In genomic region chrX:97787849-97788248, GRCh38 we compare ENCODE assay signal across 30 cellular contexts.
DNase-seq lines count a peak whose midpoint lies in the region; ATAC-seq and TF ChIP-seq lines count a peak whose summit lies in the region.
"Had no signal": no experiment of that assay in that cellular context is flagged by ENCODE, and none has a peak within 500 bp of the region (broad histone marks: within the 10 kb centered on the region; RNA-seq: fewer than 3 reads in every experiment).

No MANE protein-coding gene starts in this region.

- H3K9me2 ChIP-seq in hepatocyte (replicated peaks; ENCODE audit: insufficient read depth) = no peaks in the 10 kb centered on the region

- H3K4me2 ChIP-seq in hepatocyte = no peak overlapping the region
- H3K4me2 ChIP-seq: BLaER1 had no signal

- 82% methylated on average over 2 of the region's 2 CpGs for WGBS in hepatocyte (ENCODE audit: low lambda C conversion rate, missing lambda C conversion rate)

- no peaks in the 10 kb centered on the region for H3K36me3 ChIP-seq in GM06990 (ENCODE audit: control insufficient read depth, insufficient read depth, low read length)
- H3K36me3 ChIP-seq in hepatocyte (replicated peaks; ENCODE audit: insufficient read depth, low read depth) = no peaks in the 10 kb centered on the region
- H3K36me3 ChIP-seq: adrenal gland, BLaER1, breast epithelium, esophagus muscularis mucosa, spleen had no signal

- no peaks in the 10 kb centered on the region for H3K27me3 ChIP-seq in GM06990 (replicated peaks; ENCODE audit: control insufficient read depth, insufficient read depth, low read length)
- H3K27me3 ChIP-seq in hepatocyte = no peaks in the 10 kb centered on the region
- H3K27me3 ChIP-seq: adrenal gland, esophagus muscularis mucosa, spleen had no signal

- H3K79me2 ChIP-seq in hepatocyte = no peaks in the 10 kb centered on the region

- H3K4me1 ChIP-seq in hepatocyte (ENCODE audit: insufficient read depth) = no peaks in the 10 kb centered on the region
- H3K4me1 ChIP-seq: adrenal gland, breast epithelium, esophagus muscularis mucosa, spleen had no signal

- DNase-seq in GM06990 (ENCODE audit: extremely low read depth, insufficient read length) (peak; percentile 33), hepatocyte (ENCODE audit: low spot score) (peak; percentile 23), SKM-1 (lab: John Stamatoyannopoulos, UW; ENCODE audit: unreplicated experiment) (no peak), T-helper 9 cell (no peak)
- DNase-seq in stimulated activated CD4-positive, alpha-beta T cell treated with anti-CD3 and anti-CD28 coated beads, Interleukin-4, amount 100 ng/mL, for 1 hour = no peak
- DNase-seq: activated CD4-positive, alpha-beta T cell treated with anti-CD3 and anti-CD28 coated beads for 36 hours; activated naive CD4-positive, alpha-beta T cell; activated T-cell treated with anti-CD3 and anti-CD28 coated beads, Interleukin-2, amount 50 U/mL, for 4 hours; adrenal gland; COR-L47; cortex of kidney; EL; endodermal cell; foreskin melanocyte; Kasumi-1; naive B cell; NCI-H1092 treated with DMSO at 0.1 percent for 48 hours; NCI-H187 treated with DMSO at 0.1 percent for 48 hours; NCI-H2227 treated with DMSO at 0.1 percent for 48 hours; NCI-H69; spleen; stimulated activated CD4-positive, alpha-beta T cell treated with anti-CD3 and anti-CD28 coated beads, Interleukin-2, amount 100 ng/mL, for 48 hours had no signal

- no peaks in the 10 kb centered on the region for H3K9me3 ChIP-seq in hepatocyte (ENCODE audit: low read depth)
- H3K9me3 ChIP-seq: adrenal gland, BLaER1, breast epithelium, esophagus muscularis mucosa had no signal

- no peak overlapping the region for H2AFZ ChIP-seq in hepatocyte

- TF ChIP-seq CTCF in GM06990 (IDR thresholded peaks at IDR 0.05; ENCODE audit: insufficient read depth, low read length, poor library complexity, severe bottlenecking) (no peak), hepatocyte (IDR thresholded peaks at IDR 0.05; ENCODE audit: poor library complexity) (no peak)

- peak; percentile 68 for ATAC-seq in GM19351 (IDR thresholded peaks at IDR 0.05; ENCODE audit: unreplicated experiment)
- ATAC-seq in HG03175 (IDR thresholded peaks at IDR 0.05; ENCODE audit: unreplicated experiment) = peak; percentile 79
- ATAC-seq in HG03135 (IDR thresholded peaks at IDR 0.05; ENCODE audit: unreplicated experiment) = no peak
- ATAC-seq: activated CD4-positive, alpha-beta T cell treated with anti-CD3 and anti-CD28 coated beads for 36 hours; activated T-cell treated with anti-CD3 and anti-CD28 coated beads, Interleukin-2, amount 50 U/mL, for 4 hours; HepG2; stimulated activated memory B cell treated with anti-CD40 and anti-IgM and Interleukin-4, amounts not matched to agents 10 μg/mL and 1 μg/mL and 100 μg/mL, for 72 hours had no signal

- H3K4me3 ChIP-seq in GM06990 (replicated peaks; ENCODE audit: low read depth, low read length) (no peak overlapping the region), hepatocyte (no peak overlapping the region)
- H3K4me3 ChIP-seq: adrenal gland, BLaER1, breast epithelium, esophagus muscularis mucosa, spleen had no signal

- H3K27ac ChIP-seq in hepatocyte = no peak overlapping the region
- H3K27ac ChIP-seq: adrenal gland, BLaER1, breast epithelium, esophagus muscularis mucosa, spleen had no signal

- H4K20me1 ChIP-seq in hepatocyte (ENCODE audit: insufficient read depth, poor library complexity, severe bottlenecking) = no peaks in the 10 kb centered on the region
- H4K20me1 ChIP-seq: BLaER1 had no signal

Comparison
In these comparisons a context has a peak if more than half of its experiments do, and no peak if none do; other contexts are left out.
1. DNase-seq: peak in GM06990 (single experiment) and hepatocyte (single experiment); none in SKM-1 (single experiment), stimulated activated CD4-positive, alpha-beta T cell treated with anti-CD3 and anti-CD28 coated beads, Interleukin-4, amount 100 ng/mL, for 1 hour (single experiment) and T-helper 9 cell (single experiment).